ENCODE assay signal across 9 cellular contexts in genomic region chr1:48422009-48422408, GRCh38.
"Had no signal": no experiment of that assay in that cellular context is flagged by ENCODE, and none has a peak within 500 bp of the region (broad histone marks: within the 10 kb centered on the region; RNA-seq: fewer than 3 reads in every experiment).

No MANE protein-coding gene starts in this region.

- H3K27ac ChIP-seq: GM23248, HL-60 had no signal

- H3K4me1 ChIP-seq: HAP-1 had no signal

- ATAC-seq: HCT116, HepG2 had no signal

- H3K9me3 ChIP-seq: HAP-1 had no signal

- DNase-seq: GM23248, GOT3, H7, HFFc6 had no signal

- H3K36me3 ChIP-seq: HAP-1 had no signal

- H3K4me3 Mint-ChIP-seq: HFFc6, IgD-negative memory B cell had no signal

- H3K27me3 Mint-ChIP-seq: IgD-negative memory B cell had no signal

- H3K4me1 Mint-ChIP-seq: IgD-negative memory B cell had no signal

- H3K27ac Mint-ChIP-seq: HFFc6, IgD-negative memory B cell had no signal

- H3K4me3 ChIP-seq: GM23248, HAP-1 had no signal
